In genomic region chr12:1529228-1529861, GRCh38 we compare ENCODE assay signal across 9 cellular contexts.
DNase-seq lines count a peak whose midpoint lies in the region; ATAC-seq and TF ChIP-seq lines count a peak whose summit lies in the region.
"Had no signal": no experiment of that assay in that cellular context is flagged by ENCODE, and none has a peak within 500 bp of the region (broad histone marks: within the 10 kb centered on the region; RNA-seq: fewer than 3 reads in every experiment).

No MANE protein-coding gene starts in this region.

- peak overlapping the region; percentile 53 for H3K4me3 ChIP-seq in kidney epithelial cell (ENCODE audit: low read depth, low read length)
- peak overlapping the region; percentile 55 to 64 for H3K4me3 ChIP-seq in tibial artery

- no peak for ATAC-seq in activated T-cell treated with anti-CD3 and anti-CD28 coated beads, Interleukin-2, amount 50 U/mL, for 4 hours
- ATAC-seq in activated naive CD8-positive, alpha-beta T cell treated with anti-CD3 and anti-CD28 coated beads, Interleukin-2, amount 50 U/mL, for 24 hours: no peak

- no peak overlapping the region for H3K27ac Mint-ChIP-seq in activated naive CD8-positive, alpha-beta T cell treated with anti-CD3 and anti-CD28 coated beads, Interleukin-2, amount 50 U/mL, for 24 hours

- no peak for DNase-seq in activated T-cell treated with anti-CD3 and anti-CD28 coated beads, Interleukin-2, amount 50 U/mL, for 4 hours
- DNase-seq in activated T-cell treated with anti-CD3 and anti-CD28 coated beads for 4 hours (no peak), kidney epithelial cell (ENCODE audit: low read depth) (no peak), tibial artery (peak in 1 of 2 donors; percentile 55), pons (ENCODE audit: low spot score) (no peak), NCI-H1417 (lab: John Stamatoyannopoulos, UW) (no peak)
- no peak for DNase-seq in activated naive CD8-positive, alpha-beta T cell treated with anti-CD3 and anti-CD28 coated beads, Interleukin-2, amount 50 U/mL, for 24 hours
- DNase-seq in activated CD4-positive, CD25-positive, alpha-beta regulatory T cell treated with anti-CD3 and anti-CD28 coated beads, Interleukin-2, amount 50 U/mL, for 72 hours: no peak
- DNase-seq: activated CD4-positive, alpha-beta T cell treated with anti-CD3 and anti-CD28 coated beads for 4 hours had no signal

- no peaks in the 10 kb centered on the region for H3K9me3 Mint-ChIP-seq in activated T-cell treated with anti-CD3 and anti-CD28 coated beads, Interleukin-2, amount 50 U/mL, for 4 hours
- H3K9me3 Mint-ChIP-seq in activated naive CD8-positive, alpha-beta T cell treated with anti-CD3 and anti-CD28 coated beads, Interleukin-2, amount 50 U/mL, for 24 hours: no peaks in the 10 kb centered on the region

- H3K27ac ChIP-seq in tibial artery: peak overlapping the region in 1 of 2 donors; percentile 8

- intact Hi-C loops in tibial artery (cut with DNase I; ENCODE audit: low total_unique reads): no loop called here

- H3K9me3 ChIP-seq in tibial artery: no peaks in the 10 kb centered on the region

- H3K36me3 ChIP-seq in kidney epithelial cell (ENCODE audit: control insufficient read depth, insufficient read depth, low read length) (no peaks in the 10 kb centered on the region), tibial artery (no peaks in the 10 kb centered on the region)

- peaks cover 13% of the 10 kb centered on the region for H3K27me3 ChIP-seq in kidney epithelial cell (ENCODE audit: control insufficient read depth, insufficient read depth, low read length)
- H3K27me3 ChIP-seq in tibial artery: peaks cover 0 to 22% of the 10 kb centered on the region in 2 donors

- H3K4me1 Mint-ChIP-seq in activated T-cell treated with anti-CD3 and anti-CD28 coated beads, Interleukin-2, amount 50 U/mL, for 4 hours (ENCODE audit: low read depth): peaks cover 30% of the 10 kb centered on the region
- peaks cover 30% of the 10 kb centered on the region for H3K4me1 Mint-ChIP-seq in activated naive CD8-positive, alpha-beta T cell treated with anti-CD3 and anti-CD28 coated beads, Interleukin-2, amount 50 U/mL, for 24 hours

- no peaks in the 10 kb centered on the region for H3K36me3 Mint-ChIP-seq in activated T-cell treated with anti-CD3 and anti-CD28 coated beads, Interleukin-2, amount 50 U/mL, for 4 hours (ENCODE audit: insufficient read depth)
- no peaks in the 10 kb centered on the region for H3K36me3 Mint-ChIP-seq in activated naive CD8-positive, alpha-beta T cell treated with anti-CD3 and anti-CD28 coated beads, Interleukin-2, amount 50 U/mL, for 24 hours (ENCODE audit: low read depth)

- TF ChIP-seq CTCF in kidney epithelial cell (IDR thresholded peaks at IDR 0.05; ENCODE audit: insufficient read depth, low read length, poor library complexity, severe bottlenecking): no peak
- TF ChIP-seq CTCF in tibial artery (IDR thresholded peaks at IDR 0.05): no peak

- H3K27me3 Mint-ChIP-seq in activated T-cell treated with anti-CD3 and anti-CD28 coated beads, Interleukin-2, amount 50 U/mL, for 4 hours (ENCODE audit: low read depth): peaks cover 71% of the 10 kb centered on the region
- H3K27me3 Mint-ChIP-seq in activated naive CD8-positive, alpha-beta T cell treated with anti-CD3 and anti-CD28 coated beads, Interleukin-2, amount 50 U/mL, for 24 hours: peaks cover 76% of the 10 kb centered on the region

- H3K4me1 ChIP-seq in tibial artery: peaks cover 0 to 29% (median 19%) of the 10 kb centered on the region in 4 donors

- H3K4me3 Mint-ChIP-seq in activated T-cell treated with anti-CD3 and anti-CD28 coated beads, Interleukin-2, amount 50 U/mL, for 4 hours: peak overlapping the region; percentile 80
- H3K4me3 Mint-ChIP-seq in activated naive CD8-positive, alpha-beta T cell treated with anti-CD3 and anti-CD28 coated beads, Interleukin-2, amount 50 U/mL, for 24 hours: peak overlapping the region; percentile 64
